Comparison of ENCODE assay signal across 1 cellular context in genomic region chr13:114314074-114314912, GRCh38.
A peak's percentile ranks its signal among the peaks of the same experiment; 100 is the strongest.
TF ChIP-seq lines count a peak whose summit lies in the region.

Gene CHAMP1, plus strand, starts transcription at chr13:114314503. Its CDS starts 9,340 bp downstream, at chr13:114323843.

TF ChIP-seq in GM12878, 131 proteins besides CTCF, POLR2A, EP300 and RAD21 (continued from another document and continues in another):
- TF ChIP-seq E4F1 (IDR thresholded peaks at IDR 0.05; ENCODE audit: borderline replicate concordance, partially characterized antibody) (no peak), BCLAF1 (IDR thresholded peaks at IDR 0.05) (peak; percentile 24; the same call in 1 of the 2 replicates), ESRRA (IDR thresholded peaks at IDR 0.05; ENCODE audit: low read length) (no peak), ATF7 (IDR thresholded peaks at IDR 0.05; ENCODE audit: low read depth) (no peak), MYB (IDR thresholded peaks at IDR 0.05; ENCODE audit: borderline replicate concordance, low read depth, low read length) (no peak), ZBED1 (IDR thresholded peaks at IDR 0.05; ENCODE audit: borderline replicate concordance) (no peak), JUNB (IDR thresholded peaks at IDR 0.05) (no peak), TCF7 (IDR thresholded peaks at IDR 0.05; ENCODE audit: borderline replicate concordance) (no peak), MAX (IDR thresholded peaks at IDR 0.05; ENCODE audit: low read depth, low read length) (peak; percentile 86), CUX1 (IDR thresholded peaks at IDR 0.05; ENCODE audit: insufficient replicate concordance, low read depth, low read length) (no peak), ZNF384 (IDR thresholded peaks at IDR 0.05; ENCODE audit: borderline replicate concordance, low read depth, low read length) (no peak), ZNF207 (IDR thresholded peaks at IDR 0.05; ENCODE audit: borderline replicate concordance) (peak; percentile 59), KDM1A (IDR thresholded peaks at IDR 0.05; ENCODE audit: borderline replicate concordance) (no peak), SUZ12 (IDR thresholded peaks at IDR 0.05; ENCODE audit: unreplicated experiment) (no peak), ZSCAN29 (IDR thresholded peaks at IDR 0.05) (peak; percentile 37; the same call in 1 of the 2 replicates), CBX3 (IDR thresholded peaks at IDR 0.05; ENCODE audit: borderline replicate concordance, low read depth) (no peak), IKZF2 (IDR thresholded peaks at IDR 0.05) (0 out of 4 replicates have a peak, but pooled peaks of 1 of the 2 experiments have one; percentile 7), MTA2 (IDR thresholded peaks at IDR 0.05; ENCODE audit: low read depth) (no peak), BMI1 (IDR thresholded peaks at IDR 0.05; ENCODE audit: borderline replicate concordance) (no peak), ZNF687 (IDR thresholded peaks at IDR 0.05) (peak; percentile 82), MEF2B (IDR thresholded peaks at IDR 0.05; ENCODE audit: partially characterized antibody, poor library complexity, severe bottlenecking) (peak; percentile 14), PAX8 (IDR thresholded peaks at IDR 0.05) (no peak), MTA3 (IDR thresholded peaks at IDR 0.05; ENCODE audit: borderline replicate concordance, low read length) (no peak), HCFC1 (IDR thresholded peaks at IDR 0.05; ENCODE audit: low read length) (no peak), DPF2 (IDR thresholded peaks at IDR 0.05) (peak; percentile 86), IKZF1 (conservative IDR thresholded peaks at IDR 0.05) (peak; percentile 96), ZBTB4 (CRISPR knock-in tag; IDR thresholded peaks at IDR 0.05) (no peak), HSF1 (IDR thresholded peaks at IDR 0.05; ENCODE audit: low read depth, low read length) (no peak), HDAC2 (IDR thresholded peaks at IDR 0.05) (no peak), MEF2A (IDR thresholded peaks at IDR 0.05; ENCODE audit: insufficient read depth, low read depth, low read length) (0 out of 2 replicates have a peak, but pooled peaks have one; percentile 50), E2F8 (IDR thresholded peaks at IDR 0.05; ENCODE audit: low read depth, partially characterized antibody) (no peak), FOXK2 (IDR thresholded peaks at IDR 0.05) (no peak), RCOR1 (conservative IDR thresholded peaks at IDR 0.05; ENCODE audit: low read depth, low read length) (0 out of 2 replicates have a peak, but pooled peaks have one; percentile 89)
